ENCODE assay signal across 14 cellular contexts in the genomic region with DNA sequence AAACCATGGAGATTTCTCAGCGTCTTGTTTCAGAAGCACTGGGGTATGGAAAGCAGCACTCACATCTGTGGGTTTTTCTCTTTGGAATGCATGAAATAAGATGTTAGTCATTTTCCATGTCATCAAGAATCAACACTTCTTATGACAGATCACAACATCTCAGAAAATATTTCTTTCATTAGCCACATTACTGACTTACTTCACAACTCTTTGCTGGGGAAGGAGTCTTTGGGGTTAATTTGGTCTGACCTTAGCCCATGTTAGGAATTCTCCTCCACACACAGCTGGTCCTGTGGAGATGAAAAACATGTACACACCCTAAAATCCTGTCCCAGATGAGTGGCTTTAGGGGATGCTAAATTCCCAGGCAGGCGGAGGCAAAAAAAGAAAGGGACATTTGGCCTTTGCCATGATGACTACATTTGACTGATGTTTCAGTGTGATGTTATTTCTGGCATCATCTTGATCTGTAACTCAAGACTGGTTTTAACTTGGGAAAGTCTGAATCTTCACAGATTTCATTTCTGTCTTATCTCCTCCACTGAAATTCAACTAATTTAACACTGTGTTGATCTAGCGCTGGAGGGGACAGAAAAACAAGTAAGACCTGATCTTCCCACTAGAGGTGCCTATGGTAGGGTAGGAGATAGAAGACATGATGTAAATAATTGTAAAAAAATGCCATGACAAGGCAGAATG.
DNase-seq lines count a peak whose midpoint lies in the region; ATAC-seq, FAIRE-seq and TF ChIP-seq lines count a peak whose summit lies in the region.
"Had no signal": no experiment of that assay in that cellular context is flagged by ENCODE, and none has a peak within 500 bp of the region (broad histone marks: within the 10 kb centered on the region; RNA-seq: fewer than 3 reads in every experiment).

No MANE protein-coding gene starts in this region.

- H3K4me1 ChIP-seq in GM23248 (ENCODE audit: insufficient read depth) (peaks cover 19% of the 10 kb centered on the region), astrocyte (ENCODE audit: insufficient read depth, low read length) (peaks cover 24% of the 10 kb centered on the region), skeletal muscle satellite cell (ENCODE audit: control insufficient read depth, insufficient read depth, low read length) (peaks cover 21% of the 10 kb centered on the region)

- in situ Hi-C loops in GM23248 (cut with MboI) = loop anchor here (10.0 kb wide), 1 partner anchor 155 kb away; no protein-coding TSS in a partner anchor

- H3F3A ChIP-seq in GM23248 (ENCODE audit: insufficient read depth) = peaks cover 21% of the 10 kb centered on the region

- H3K27ac Mint-ChIP-seq in astrocyte (ENCODE audit: unreplicated experiment) = peak overlapping the region; percentile 94
- no peak overlapping the region for H3K27ac Mint-ChIP-seq in T-helper 2 cell treated with Interferon-gamma antibody and Interleukin-4, amounts not matched to agents 5 μg/mL and 100 μg/mL, for 36 hours
- H3K27ac Mint-ChIP-seq: activated CD4-positive, alpha-beta memory T cell treated with anti-CD3 and anti-CD28 coated beads for 36 hours had no signal

- peaks cover 7% of the 10 kb centered on the region for H3K9me3 Mint-ChIP-seq in astrocyte (ENCODE audit: unreplicated experiment)
- H3K9me3 Mint-ChIP-seq in T-helper 2 cell treated with Interferon-gamma antibody and Interleukin-4, amounts not matched to agents 5 μg/mL and 100 μg/mL, for 36 hours = no peaks in the 10 kb centered on the region

- H3K36me3 ChIP-seq in GM23248 (ENCODE audit: low read depth) (no peaks in the 10 kb centered on the region), astrocyte (ENCODE audit: insufficient read depth, low read length) (no peaks in the 10 kb centered on the region), skeletal muscle satellite cell (ENCODE audit: insufficient read depth, low read length) (no peaks in the 10 kb centered on the region)

- 11 to 14% methylated on average over 3 of the region's 3 CpGs for WGBS in GM23248 (ENCODE audit: low coverage in 1 of 2, low lambda C conversion rate in 2 of 2, missing lambda C conversion rate in 2 of 2), 2 experiments

- DNase-seq in GM23248 = peak; percentile 90
- peak; percentile 97 for DNase-seq in astrocyte (ENCODE audit: low read depth)
- DNase-seq in Right ventricle myocardium superior = no peak
- DNase-seq in T-helper 2 cell treated with Interferon-gamma antibody and Interleukin-4, amounts not matched to agents 5 μg/mL and 100 μg/mL, for 36 hours (ENCODE audit: low spot score) = no peak
- DNase-seq in LoVo (ENCODE audit: low spot score) = no peak
- DNase-seq in SHP77 (lab: John Stamatoyannopoulos, UW) = no peak
- DNase-seq in cortex of kidney (lab: John Stamatoyannopoulos, UW) = no peak
- DNase-seq: activated CD4-positive, alpha-beta memory T cell treated with anti-CD3 and anti-CD28 coated beads for 36 hours; DMS 273 treated with DMSO at 0.1 percent for 48 hours; NCI-H446; stimulated activated CD4-positive, alpha-beta T cell treated with anti-CD3 and anti-CD28 coated beads, Interleukin-1b, Interleukin-23, amount 100 ng/mL, for 48 hours; substantia nigra had no signal

- H3K4me3 Mint-ChIP-seq in astrocyte (ENCODE audit: unreplicated experiment) = peak overlapping the region; percentile 17
- no peak overlapping the region for H3K4me3 Mint-ChIP-seq in T-helper 2 cell treated with Interferon-gamma antibody and Interleukin-4, amounts not matched to agents 5 μg/mL and 100 μg/mL, for 36 hours
- H3K4me3 Mint-ChIP-seq: activated CD4-positive, alpha-beta memory T cell treated with anti-CD3 and anti-CD28 coated beads for 36 hours had no signal

- H3K27me3 Mint-ChIP-seq in astrocyte (ENCODE audit: low read depth, unreplicated experiment) = no peaks in the 10 kb centered on the region
- H3K27me3 Mint-ChIP-seq in T-helper 2 cell treated with Interferon-gamma antibody and Interleukin-4, amounts not matched to agents 5 μg/mL and 100 μg/mL, for 36 hours (ENCODE audit: low read depth) = no peaks in the 10 kb centered on the region

- FAIRE-seq in astrocyte (lab: Jason Lieb, UNC) = peak; percentile 98

- no peaks in the 10 kb centered on the region for H4K20me1 ChIP-seq in GM23248 (ENCODE audit: insufficient read depth)
- H4K20me1 ChIP-seq in astrocyte (ENCODE audit: insufficient read depth, low read length) = no peaks in the 10 kb centered on the region

- H3K79me2 ChIP-seq in GM23248 (ENCODE audit: insufficient read depth) = no peaks in the 10 kb centered on the region
- H3K79me2 ChIP-seq in astrocyte (ENCODE audit: insufficient read depth, low read length) = no peaks in the 10 kb centered on the region

- intact Hi-C loops in Right ventricle myocardium superior (cut with DNase I) = no loop called here

- H3K9ac ChIP-seq in GM23248 = peak overlapping the region; percentile 40
- peak overlapping the region; percentile 66 for H3K9ac ChIP-seq in astrocyte (ENCODE audit: low read length)
- peak overlapping the region; percentile 71 for H3K9ac ChIP-seq in skeletal muscle satellite cell (ENCODE audit: low read depth, low read length)
- H3K9ac ChIP-seq: KMS-11 had no signal

- peak; percentile 73 for ATAC-seq in Right ventricle myocardium superior (ENCODE audit: poor library complexity)

- no peaks in the 10 kb centered on the region for H3K9me2 ChIP-seq in GM23248 (ENCODE audit: insufficient read depth)

- peak overlapping the region; percentile 80 for H3K27ac ChIP-seq in GM23248
- peak overlapping the region; percentile 89 for H3K27ac ChIP-seq in astrocyte (ENCODE audit: low read depth, low read length)
- H3K27ac ChIP-seq: KMS-11 had no signal

- peaks cover 3% of the 10 kb centered on the region for H3K36me3 Mint-ChIP-seq in astrocyte (ENCODE audit: low read depth, unreplicated experiment)
- no peaks in the 10 kb centered on the region for H3K36me3 Mint-ChIP-seq in T-helper 2 cell treated with Interferon-gamma antibody and Interleukin-4, amounts not matched to agents 5 μg/mL and 100 μg/mL, for 36 hours (ENCODE audit: low read depth)
- H3K36me3 Mint-ChIP-seq: activated CD4-positive, alpha-beta memory T cell treated with anti-CD3 and anti-CD28 coated beads for 36 hours had no signal

- peaks cover 25% of the 10 kb centered on the region for H3K4me1 Mint-ChIP-seq in astrocyte (ENCODE audit: low read depth, unreplicated experiment)
- H3K4me1 Mint-ChIP-seq in T-helper 2 cell treated with Interferon-gamma antibody and Interleukin-4, amounts not matched to agents 5 μg/mL and 100 μg/mL, for 36 hours (ENCODE audit: low read depth) = no peaks in the 10 kb centered on the region

- no peak overlapping the region for H2AFZ ChIP-seq in GM23248
- H2AFZ ChIP-seq in astrocyte (ENCODE audit: low read depth, low read length) = no peak overlapping the region

- no peak for TF ChIP-seq CTCF in astrocyte (IDR thresholded peaks at IDR 0.05; ENCODE audit: insufficient read depth, low read depth, low read length)

- H3K9me3 ChIP-seq in GM23248 (ENCODE audit: low read depth) (no peaks in the 10 kb centered on the region), astrocyte (ENCODE audit: insufficient read depth, low read depth, low read length) (peaks cover 3% of the 10 kb centered on the region), skeletal muscle satellite cell (replicated peaks; ENCODE audit: low read length) (no peaks in the 10 kb centered on the region)

- H3K4me2 ChIP-seq in GM23248 (ENCODE audit: unreplicated experiment) (peak overlapping the region; percentile 49), astrocyte (ENCODE audit: low read length) (peak overlapping the region; percentile 45), skeletal muscle satellite cell (ENCODE audit: low read length) (peak overlapping the region; percentile 44)
- H3K4me2 ChIP-seq: KMS-11 had no signal

- no peaks in the 10 kb centered on the region for H3K27me3 ChIP-seq in GM23248 (replicated peaks; ENCODE audit: insufficient read depth)
- no peaks in the 10 kb centered on the region for H3K27me3 ChIP-seq in astrocyte (ENCODE audit: insufficient read depth, low read length)
- H3K27me3 ChIP-seq in skeletal muscle satellite cell (ENCODE audit: control insufficient read depth, insufficient read depth, low read length) = no peaks in the 10 kb centered on the region

- H3K4me3 ChIP-seq in GM23248 = no peak overlapping the region
- no peak overlapping the region for H3K4me3 ChIP-seq in astrocyte (ENCODE audit: insufficient read depth, low read depth, low read length)
- H3K4me3 ChIP-seq in skeletal muscle satellite cell (ENCODE audit: low read length) = no peak overlapping the region

Comparison
In these comparisons a context has a peak if more than half of its experiments do, and no peak if none do; other contexts are left out.
1. DNase-seq: peak in GM23248 (single experiment) and astrocyte (single experiment); none in Right ventricle myocardium superior (single experiment), T-helper 2 cell treated with Interferon-gamma antibody and Interleukin-4, amounts not matched to agents 5 μg/mL and 100 μg/mL, for 36 hours (single experiment), LoVo (single experiment), SHP77 (0 of 2) and cortex of kidney (single experiment).
2. Peak in every context shown above with its lines, with median percentiles within 50 percentile points of each other: H3K4me2 ChIP-seq and H3K9ac ChIP-seq.